In genomic region chr6:72672906-72673305, GRCh38 we compare ENCODE assay signal across 34 cellular contexts. TPM values are rescaled to one million over a fixed set of nuclear protein-coding genes. Genes with fewer than 3 reads are reported as not detected.
"Had no signal": no experiment of that assay in that cellular context is flagged by ENCODE, and none has a peak within 500 bp of the region (broad histone marks: within the 10 kb centered on the region; RNA-seq: fewer than 3 reads in every experiment).

No MANE protein-coding gene starts in this region.

- H2AFZ ChIP-seq: PC-9 had no signal

- DNase-seq: activated CD4-positive, alpha-beta memory T cell treated with anti-CD3 and anti-CD28 coated beads, Interleukin-2, amount 10 ng/mL, durations not matched to agents 7 days and 5 days; activated CD4-positive, alpha-beta T cell treated with anti-CD3 and anti-CD28 coated beads for 1 hour; activated CD4-positive, alpha-beta T cell treated with anti-CD3 and anti-CD28 coated beads for 48 hours; activated CD4-positive, CD25-positive, alpha-beta regulatory T cell; activated CD8-positive, alpha-beta memory T cell treated with anti-CD3 and anti-CD28 coated beads for 24 hours; activated CD8-positive, alpha-beta memory T cell treated with anti-CD3 and anti-CD28 coated beads, Interleukin-2, amount 10 ng/mL, durations not matched to agents 7 days and 5 days; activated CD8-positive, alpha-beta memory T cell treated with anti-CD3 and anti-CD28 coated beads, Interleukin-2, amount 50 U/mL, for 48 hours; activated effector memory CD4-positive, alpha-beta T cell treated with Interleukin-2 at 50 U/mL for 16 hours; activated naive CD4-positive, alpha-beta T cell treated with anti-CD3 and anti-CD28 coated beads, Interleukin-2, amount 10 ng/mL, durations not matched to agents 7 days and 5 days; activated naive CD8-positive, alpha-beta T cell treated with anti-CD3 and anti-CD28 coated beads, Interleukin-2, amount 50 U/mL, for 24 hours; activated T-cell treated with anti-CD3 and anti-CD28 coated beads, Interleukin-2, amount 50 U/mL, for 48 hours; anterior cingulate cortex; caudate nucleus; Karpas-422; KBM-7; MG63; NCI-H1048; NCI-H1105 treated with DMSO at 0.1 percent for 48 hours; NCI-H1436; NCI-H1694; NCI-H2029; NCI-H2171; NCI-H510A; NCI-H69; NK-92 treated with Interleukin-12 subunit alpha and Interleukin-12 subunit beta, amount 100 ng/mL, for 24 hours; PC-9; SIG-M5; SW 1271; T-helper 1 cell; T-helper 2 cell; T-helper 9 cell; WERI-Rb-1 had no signal

- H3K27me3 ChIP-seq: MG63 had no signal

- H3K4me3 ChIP-seq: MG63, PC-9 had no signal

- H3K9me3 ChIP-seq: MG63 had no signal

- H3K27ac ChIP-seq: PC-9, RWPE1, WERI-Rb-1 had no signal

- H3K36me3 ChIP-seq: MG63 had no signal

- H3K4me2 ChIP-seq: PC-9 had no signal

RNA-seq across cellular contexts. Expression of gene KCNQ5, which starts 51.0 kb away (rescaled TPM):
- total RNA-seq: Right ventricle myocardium inferior had no signal
